Comparison of ENCODE assay signal across 11 cellular contexts in genomic region chr10:69474688-69475432, GRCh38. TPM values are rescaled to one million over a fixed set of nuclear protein-coding genes. Genes with fewer than 3 reads are reported as not detected.
DNase-seq lines count a peak whose midpoint lies in the region; ATAC-seq and TF ChIP-seq lines count a peak whose summit lies in the region.
"Had no signal": no experiment of that assay in that cellular context is flagged by ENCODE, and none has a peak within 500 bp of the region (broad histone marks: within the 10 kb centered on the region; RNA-seq: fewer than 3 reads in every experiment).

No MANE protein-coding gene starts in this region.

- ATAC-seq in activated T-helper 17 cell treated with anti-CD3 and anti-CD28 coated beads, Interleukin-2, amount 50 U/mL, for 72 hours (replicated peaks) = no peak
- ATAC-seq in gastroesophageal sphincter (peak; percentile 73), sciatic nerve (peak; percentile 64), HG03039 (IDR thresholded peaks at IDR 0.05; ENCODE audit: unreplicated experiment) (no peak)
- no peak for ATAC-seq in activated T-cell treated with anti-CD3 and anti-CD28 coated beads, Interleukin-2, amount 50 U/mL, for 72 hours (replicated peaks in 1 of 2)

- peak overlapping the region; percentile 25 for H3K27ac Mint-ChIP-seq in Calu3 (ENCODE audit: unreplicated experiment)
- H3K27ac Mint-ChIP-seq in activated T-helper 17 cell treated with anti-CD3 and anti-CD28 coated beads, Interleukin-2, amount 50 U/mL, for 72 hours = peak overlapping the region; percentile 6
- no peak overlapping the region for H3K27ac Mint-ChIP-seq in activated T-cell treated with anti-CD3 and anti-CD28 coated beads, Interleukin-2, amount 50 U/mL, for 72 hours

- CTCF ChIA-PET in Calu3 (lab: Charles Lee) = no interaction called here

- BruUV-seq in Calu3 (replicated peaks; lab: Mats Ljungman, UMichigan) = no TSS peak

- TF ChIP-seq CTCF in Calu3 (IDR thresholded peaks at IDR 0.05; ENCODE audit: unreplicated experiment) (no peak), gastroesophageal sphincter (IDR thresholded peaks at IDR 0.05) (no peak)

- H3K27ac ChIP-seq in gastroesophageal sphincter = peak overlapping the region; percentile 56 to 93 (median 88)

- H3K36me3 Mint-ChIP-seq in Calu3 (ENCODE audit: insufficient read depth, unreplicated experiment) = peaks cover 26% of the 10 kb centered on the region
- H3K36me3 Mint-ChIP-seq in activated T-helper 17 cell treated with anti-CD3 and anti-CD28 coated beads, Interleukin-2, amount 50 U/mL, for 72 hours (ENCODE audit: low read depth) = no peaks in the 10 kb centered on the region
- no peaks in the 10 kb centered on the region for H3K36me3 Mint-ChIP-seq in activated T-cell treated with anti-CD3 and anti-CD28 coated beads, Interleukin-2, amount 50 U/mL, for 72 hours (ENCODE audit: insufficient read depth in 2 of 2)

- no peak for TF ChIP-seq EP300 in gastroesophageal sphincter (IDR thresholded peaks at IDR 0.05)

- H3K27me3 ChIP-seq in gastroesophageal sphincter = no peaks in the 10 kb centered on the region

- no peaks in the 10 kb centered on the region for H3K36me3 ChIP-seq in gastroesophageal sphincter

- no peaks in the 10 kb centered on the region for H3K9me3 Mint-ChIP-seq in Calu3 (ENCODE audit: low read depth, unreplicated experiment)
- no peaks in the 10 kb centered on the region for H3K9me3 Mint-ChIP-seq in activated T-helper 17 cell treated with anti-CD3 and anti-CD28 coated beads, Interleukin-2, amount 50 U/mL, for 72 hours
- no peaks in the 10 kb centered on the region for H3K9me3 Mint-ChIP-seq in activated T-cell treated with anti-CD3 and anti-CD28 coated beads, Interleukin-2, amount 50 U/mL, for 72 hours

- H3K9me3 ChIP-seq in gastroesophageal sphincter = no peaks in the 10 kb centered on the region

- no peak overlapping the region for H3K4me3 ChIP-seq in gastroesophageal sphincter

- no peak for TF ChIP-seq POLR2A in gastroesophageal sphincter (IDR thresholded peaks at IDR 0.05)

- no peaks in the 10 kb centered on the region for H3K27me3 Mint-ChIP-seq in Calu3 (ENCODE audit: unreplicated experiment)
- H3K27me3 Mint-ChIP-seq in activated T-helper 17 cell treated with anti-CD3 and anti-CD28 coated beads, Interleukin-2, amount 50 U/mL, for 72 hours = no peaks in the 10 kb centered on the region
- H3K27me3 Mint-ChIP-seq in activated T-cell treated with anti-CD3 and anti-CD28 coated beads, Interleukin-2, amount 50 U/mL, for 72 hours (ENCODE audit: low read depth) = peaks cover 20% of the 10 kb centered on the region

- 16 to 25% methylated on average over 7 of the region's 9 CpGs for WGBS in gastroesophageal sphincter (ENCODE audit: low coverage in 1 of 2), 2 donors

- intact Hi-C loops in Calu3 (cut with micrococcal nuclease; ENCODE audit: unreplicated experiment) (no loop called here), sciatic nerve (cut with DNase I) (no loop called here)

- peaks cover 38% of the 10 kb centered on the region for H3K4me1 Mint-ChIP-seq in Calu3 (ENCODE audit: low read depth, unreplicated experiment)
- H3K4me1 Mint-ChIP-seq in activated T-helper 17 cell treated with anti-CD3 and anti-CD28 coated beads, Interleukin-2, amount 50 U/mL, for 72 hours = peaks cover 7% of the 10 kb centered on the region
- H3K4me1 Mint-ChIP-seq in activated T-cell treated with anti-CD3 and anti-CD28 coated beads, Interleukin-2, amount 50 U/mL, for 72 hours (ENCODE audit: low read depth) = no peaks in the 10 kb centered on the region

- H3K4me3 Mint-ChIP-seq in Calu3 (ENCODE audit: low read depth, unreplicated experiment) = no peak overlapping the region
- H3K4me3 Mint-ChIP-seq in activated T-helper 17 cell treated with anti-CD3 and anti-CD28 coated beads, Interleukin-2, amount 50 U/mL, for 72 hours = no peak overlapping the region
- H3K4me3 Mint-ChIP-seq in activated T-cell treated with anti-CD3 and anti-CD28 coated beads, Interleukin-2, amount 50 U/mL, for 72 hours = no peak overlapping the region

- peaks cover 14 to 98% (median 46%) of the 10 kb centered on the region in 3 donors for H3K4me1 ChIP-seq in gastroesophageal sphincter

- no peak for DNase-seq in Calu3
- DNase-seq in sciatic nerve (ENCODE audit: low spot score) = no peak
- no peak for DNase-seq in retina
- no peak for DNase-seq in activated T-cell treated with anti-CD3 and anti-CD28 coated beads, Interleukin-2, amount 50 U/mL, for 72 hours
- no peak for DNase-seq in cortex of kidney (lab: John Stamatoyannopoulos, UW)
- DNase-seq: activated CD8-positive, alpha-beta memory T cell treated with anti-CD3 and anti-CD28 coated beads for 24 hours; DMS153; nucleus accumbens had no signal

RNA-seq across cellular contexts. Expression of gene TSPAN15, which starts 23.6 kb away (rescaled TPM):
- total RNA-seq in Calu3 (2022) (137 and 165 TPM in 2 replicates), gastroesophageal sphincter (10 to 100 TPM; 51.9 to 66.7 (median 58.1) TPM), sciatic nerve (103 TPM)
- total RNA-seq in activated T-helper 17 cell treated with anti-CD3 and anti-CD28 coated beads, Interleukin-2, amount 50 U/mL, for 72 hours = 10 to 100 TPM in 1 of 2 donors, 1 to 10 TPM in 1; 4.9 to 12.7 TPM
- 1 to 10 TPM; 1.5 to 1.8 TPM for total RNA-seq in activated T-cell treated with anti-CD3 and anti-CD28 coated beads, Interleukin-2, amount 50 U/mL, for 72 hours

RNA-seq across cellular contexts. Expression of gene TACR2, which starts 58.1 kb away (rescaled TPM):
- total RNA-seq in Calu3 (2022) (0.26 and 0.34 TPM in 2 replicates), gastroesophageal sphincter (100 to 1,000 TPM in 2 of 4 donors, 10 to 100 TPM in 2; 37.1 to 176 (median 122) TPM), sciatic nerve (0.53 TPM)
- not detected for total RNA-seq in activated T-helper 17 cell treated with anti-CD3 and anti-CD28 coated beads, Interleukin-2, amount 50 U/mL, for 72 hours
- not detected for total RNA-seq in activated T-cell treated with anti-CD3 and anti-CD28 coated beads, Interleukin-2, amount 50 U/mL, for 72 hours

Comparison
In these comparisons a context has a peak if more than half of its experiments do, and no peak if none do; other contexts are left out.
1. ATAC-seq: peak in gastroesophageal sphincter (single experiment) and sciatic nerve (single experiment); none in activated T-helper 17 cell treated with anti-CD3 and anti-CD28 coated beads, Interleukin-2, amount 50 U/mL, for 72 hours (single experiment), activated T-cell treated with anti-CD3 and anti-CD28 coated beads, Interleukin-2, amount 50 U/mL, for 72 hours (0 of 2) and HG03039 (single experiment).
2. RNA of gene TACR2, which starts 58.1 kb away (total RNA-seq): 37.1 to 176 TPM in gastroesophageal sphincter; 0.53 TPM in sciatic nerve (single experiment), 0.26 to 0.34 TPM in Calu3, not detected in activated T-cell treated with anti-CD3 and anti-CD28 coated beads, Interleukin-2, amount 50 U/mL, for 72 hours and not detected in activated T-helper 17 cell treated with anti-CD3 and anti-CD28 coated beads, Interleukin-2, amount 50 U/mL, for 72 hours; every median in the first group is over 10 times any median in the second.